In the genomic region with DNA sequence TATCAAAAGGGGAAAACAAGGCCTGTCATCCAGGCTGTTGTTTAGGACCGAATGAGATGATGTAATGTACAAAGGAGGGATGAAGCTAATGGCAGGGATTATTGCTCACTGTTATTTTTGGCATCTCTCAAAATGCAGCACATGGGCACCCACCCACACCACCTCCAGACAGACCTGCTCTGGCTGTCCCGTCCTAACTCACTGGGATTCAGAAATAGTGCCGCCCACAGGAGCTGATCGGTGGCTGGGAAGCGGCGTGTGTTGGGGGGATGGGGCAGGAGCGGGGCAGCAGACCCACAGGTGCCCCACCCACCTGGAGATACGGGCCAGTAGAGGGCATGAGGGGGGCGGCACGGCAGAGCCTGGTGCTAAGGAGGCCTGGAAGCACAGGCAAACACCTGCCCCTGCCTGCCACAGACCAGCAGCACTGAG, we compare ENCODE assay signal across 1 cellular context.
TF ChIP-seq lines count a peak whose summit lies in the region.

No MANE protein-coding gene starts in this region.

TF ChIP-seq in WTC11, 78 proteins besides CTCF, POLR2A, EP300 and RAD21 (continued from another document):
- TF ChIP-seq, protein P1, sequence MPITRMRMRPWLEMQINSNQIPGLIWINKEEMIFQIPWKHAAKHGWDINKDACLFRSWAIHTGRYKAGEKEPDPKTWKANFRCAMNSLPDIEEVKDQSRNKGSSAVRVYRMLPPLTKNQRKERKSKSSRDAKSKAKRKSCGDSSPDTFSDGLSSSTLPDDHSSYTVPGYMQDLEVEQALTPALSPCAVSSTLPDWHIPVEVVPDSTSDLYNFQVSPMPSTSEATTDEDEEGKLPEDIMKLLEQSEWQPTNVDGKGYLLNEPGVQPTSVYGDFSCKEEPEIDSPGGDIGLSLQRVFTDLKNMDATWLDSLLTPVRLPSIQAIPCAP (CRISPR knock-in tag; IDR thresholded peaks at IDR 0.05), result no peak
- no peak for TF ChIP-seq NFATC4 (CRISPR knock-in tag; IDR thresholded peaks at IDR 0.05)
- TF ChIP-seq, protein P2, sequence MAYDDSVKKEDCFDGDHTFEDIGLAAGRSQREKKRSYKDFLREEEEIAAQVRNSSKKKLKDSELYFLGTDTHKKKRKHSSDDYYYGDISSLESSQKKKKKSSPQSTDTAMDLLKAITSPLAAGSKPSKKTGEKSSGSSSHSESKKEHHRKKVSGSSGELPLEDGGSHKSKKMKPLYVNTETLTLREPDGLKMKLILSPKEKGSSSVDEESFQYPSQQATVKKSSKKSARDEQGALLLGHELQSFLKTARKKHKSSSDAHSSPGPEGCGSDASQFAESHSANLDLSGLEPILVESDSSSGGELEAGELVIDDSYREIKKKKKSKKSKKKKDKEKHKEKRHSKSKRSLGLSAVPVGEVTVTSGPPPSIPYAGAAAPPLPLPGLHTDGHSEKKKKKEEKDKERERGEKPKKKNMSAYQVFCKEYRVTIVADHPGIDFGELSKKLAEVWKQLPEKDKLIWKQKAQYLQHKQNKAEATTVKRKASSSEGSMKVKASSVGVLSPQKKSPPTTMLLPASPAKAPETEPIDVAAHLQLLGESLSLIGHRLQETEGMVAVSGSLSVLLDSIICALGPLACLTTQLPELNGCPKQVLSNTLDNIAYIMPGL (CRISPR knock-in tag; IDR thresholded peaks at IDR 0.05), result no peak
- TF ChIP-seq ZNF121 (CRISPR knock-in tag; IDR thresholded peaks at IDR 0.05), result no peak
